Comparison of ENCODE assay signal across 9 cellular contexts in genomic region chr2:48414980-48415764, GRCh38. TPM values are rescaled to one million over a fixed set of nuclear protein-coding genes. Genes with fewer than 3 reads are reported as not detected.
DNase-seq lines count a peak whose midpoint lies in the region; ATAC-seq, FAIRE-seq and TF ChIP-seq lines count a peak whose summit lies in the region.
"Had no signal": no experiment of that assay in that cellular context is flagged by ENCODE, and none has a peak within 500 bp of the region (broad histone marks: within the 10 kb centered on the region; RNA-seq: fewer than 3 reads in every experiment).

No MANE protein-coding gene starts in this region.

- no peak overlapping the region for H3K4me2 ChIP-seq in Karpas-422 (ENCODE audit: low read depth, low read length, poor library complexity, severe bottlenecking)

- ATAC-seq in sciatic nerve: peak; percentile 21
- ATAC-seq in GM21717 (IDR thresholded peaks at IDR 0.05; ENCODE audit: unreplicated experiment): no peak
- ATAC-seq: K562 had no signal

- H3K9me2 ChIP-seq in Karpas-422 (replicated peaks; ENCODE audit: insufficient read depth, low read length): no peaks in the 10 kb centered on the region

- no peaks in the 10 kb centered on the region for H3K79me2 ChIP-seq in Karpas-422 (ENCODE audit: low read length)

- H3K9ac ChIP-seq in Karpas-422 (ENCODE audit: low read length): no peak overlapping the region

- no peak for TF ChIP-seq CTCF in GM10266 (IDR thresholded peaks at IDR 0.05; ENCODE audit: control insufficient read depth, insufficient read depth, low read depth, missing control alignments)

- intact Hi-C loops in sciatic nerve (cut with DNase I): no loop called here

- no peak overlapping the region for H2AFZ ChIP-seq in Karpas-422 (ENCODE audit: low read length)

- DNase-seq in GM10266 (ENCODE audit: extremely low spot score) (peak; percentile 12), RPMI7951 (ENCODE audit: low read depth) (peak; percentile 97), frontal cortex (ENCODE audit: low spot score in 2 of 2) (peak; percentile 46 to 47), sciatic nerve (ENCODE audit: low spot score) (no peak), Karpas-422 (no peak), dedifferentiated amniotic fluid mesenchymal stem cell (ENCODE audit: extremely low spot score) (no peak)

- no peaks in the 10 kb centered on the region for H3K9me3 ChIP-seq in Karpas-422 (ENCODE audit: low read length)

- H3K27ac ChIP-seq in Karpas-422 (ENCODE audit: low read length): no peak overlapping the region
- H3K27ac ChIP-seq: epithelial cell of prostate had no signal

- H4K20me1 ChIP-seq in Karpas-422 (ENCODE audit: insufficient read depth, low read depth, low read length): no peaks in the 10 kb centered on the region

- H3K4me1 ChIP-seq in Karpas-422 (ENCODE audit: low read length): peaks cover 6% of the 10 kb centered on the region

- H3K36me3 ChIP-seq in Karpas-422 (ENCODE audit: insufficient read depth, low read length): no peaks in the 10 kb centered on the region

- no peak for FAIRE-seq in frontal cortex (lab: Jason Lieb, UNC)
- FAIRE-seq: K562 had no signal

- H3K27me3 ChIP-seq in Karpas-422 (ENCODE audit: low read length): no peaks in the 10 kb centered on the region

- H3K4me3 ChIP-seq in Karpas-422 (ENCODE audit: low read length): no peak overlapping the region
- H3K4me3 ChIP-seq: K562 had no signal

RNA-seq across cellular contexts. Expression of gene PPP1R21, which starts 25.4 kb away (rescaled TPM):
- 10.2 and 12.0 TPM in 2 replicates for total RNA-seq in RPMI7951 (2014; rRNA removed; shearing (Covaris generic))
- 53.8 TPM for total RNA-seq in frontal cortex
- total RNA-seq in sciatic nerve: 33.2 TPM
- 23.8 and 35.8 TPM in 2 replicates for total RNA-seq in Karpas-422 (2014; rRNA removed; shearing (Covaris generic); ENCODE audit: low replicate concordance)

Comparison
In these comparisons a context has a peak if more than half of its experiments do, and no peak if none do; other contexts are left out.
1. DNase-seq: peak in GM10266 (single experiment), RPMI7951 (single experiment) and frontal cortex (2 of 2); none in sciatic nerve (single experiment), Karpas-422 (single experiment) and dedifferentiated amniotic fluid mesenchymal stem cell (single experiment).